ENCODE assay signal across 21 cellular contexts in the genomic region with DNA sequence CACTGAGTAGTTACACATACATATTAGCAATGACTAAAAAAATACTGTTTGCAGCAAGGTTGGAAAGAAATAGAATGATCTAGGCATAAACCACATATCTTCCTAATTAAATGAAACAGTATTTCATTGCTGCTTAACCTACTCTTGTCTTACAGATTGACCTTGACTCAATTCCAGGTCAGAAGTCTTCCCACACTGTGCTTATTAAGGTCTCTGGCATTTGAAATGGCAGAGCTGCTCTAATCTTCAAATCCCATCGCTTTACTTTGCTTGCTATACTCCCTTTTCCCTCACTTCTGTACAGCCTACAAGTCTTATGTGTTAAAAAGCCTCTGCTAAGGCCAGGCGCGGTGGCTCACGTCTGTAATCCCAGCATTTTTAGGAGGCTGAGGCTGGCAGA.
"Had no signal": no experiment of that assay in that cellular context is flagged by ENCODE, and none has a peak within 500 bp of the region (broad histone marks: within the 10 kb centered on the region; RNA-seq: fewer than 3 reads in every experiment).

No MANE protein-coding gene starts in this region.

- H3K9me3 Mint-ChIP-seq: activated naive CD4-positive, alpha-beta T cell treated with anti-CD3 and anti-CD28 coated beads, Interleukin-2, amount 50 U/mL, for 72 hours; activated T-cell treated with anti-CD3 and anti-CD28 coated beads, Interleukin-2, amount 50 U/mL, for 4 hours; memory B cell; natural killer cell treated with Interleukin-12 subunit alpha and Interleukin-12 subunit beta and Interleukin-15 and Interleukin-18, amount 100 ng/mL, for 72 hours; T-helper 2 cell treated with Interferon-gamma antibody and Interleukin-4, amounts not matched to agents 5 μg/mL and 100 μg/mL, for 36 hours had no signal

- H3K4me1 ChIP-seq: heart left ventricle, prostate gland had no signal

- DNase-seq: activated CD4-positive, alpha-beta T cell treated with anti-CD3 and anti-CD28 coated beads, Interleukin-2, amount 50 U/mL, for 48 hours; activated CD8-positive, alpha-beta memory T cell treated with anti-CD3 and anti-CD28 coated beads, Interleukin-2, amount 10 ng/mL, durations not matched to agents 7 days and 5 days; activated effector memory CD4-positive, alpha-beta T cell treated with anti-CD3 and anti-CD28 coated beads, Interleukin-2, amount 50 U/mL, for 16 hours; activated T-cell treated with anti-CD3 and anti-CD28 coated beads, Interleukin-2, amount 50 U/mL, for 4 hours; aorta; cortex of kidney; effector memory CD4-positive, alpha-beta T cell; foreskin melanocyte; heart left ventricle; islet precursor cell; occipital lobe; stimulated activated CD4-positive, alpha-beta T cell treated with anti-CD3 and anti-CD28 coated beads, Interleukin-2, amount 100 ng/mL, for 24 hours; stimulated activated naive CD4-positive, alpha-beta T cell had no signal

- H3K27ac ChIP-seq: heart left ventricle, prostate gland had no signal

- H3K4me3 ChIP-seq: heart left ventricle, prostate gland had no signal

- H3K36me3 Mint-ChIP-seq: activated CD8-positive, alpha-beta memory T cell treated with anti-CD3 and anti-CD28 coated beads, Interleukin-2, amount 10 ng/mL, durations not matched to agents 7 days and 5 days; activated naive CD4-positive, alpha-beta T cell treated with anti-CD3 and anti-CD28 coated beads, Interleukin-2, amount 50 U/mL, for 72 hours; natural killer cell treated with Interleukin-12 subunit alpha and Interleukin-12 subunit beta and Interleukin-15 and Interleukin-18, amount 100 ng/mL, for 72 hours had no signal

- H3K4me3 Mint-ChIP-seq: activated CD8-positive, alpha-beta memory T cell treated with anti-CD3 and anti-CD28 coated beads, Interleukin-2, amount 10 ng/mL, durations not matched to agents 7 days and 5 days; activated T-cell treated with anti-CD3 and anti-CD28 coated beads, Interleukin-2, amount 50 U/mL, for 4 hours; memory B cell; natural killer cell treated with Interleukin-12 subunit alpha and Interleukin-12 subunit beta and Interleukin-15 and Interleukin-18, amount 100 ng/mL, for 72 hours; T-helper 2 cell treated with Interferon-gamma antibody and Interleukin-4, amounts not matched to agents 5 μg/mL and 100 μg/mL, for 36 hours had no signal

- ATAC-seq: activated CD4-positive, CD25-positive, alpha-beta regulatory T cell treated with anti-CD3 and anti-CD28 coated beads, Interleukin-2, amount 50 U/mL, for 24 hours; activated CD8-positive, alpha-beta memory T cell treated with anti-CD3 and anti-CD28 coated beads, Interleukin-2, amount 10 ng/mL, durations not matched to agents 7 days and 5 days; activated naive CD4-positive, alpha-beta T cell treated with anti-CD3 and anti-CD28 coated beads, Interleukin-2, amount 50 U/mL, for 72 hours; activated T-cell treated with anti-CD3 and anti-CD28 coated beads, Interleukin-2, amount 50 U/mL, for 4 hours; heart left ventricle; left lobe of liver; natural killer cell treated with Interleukin-12 subunit alpha and Interleukin-12 subunit beta and Interleukin-15 and Interleukin-18, amount 100 ng/mL, for 72 hours; sciatic nerve had no signal

- H3K36me3 ChIP-seq: heart left ventricle, prostate gland had no signal

- H3K27ac Mint-ChIP-seq: activated CD8-positive, alpha-beta memory T cell treated with anti-CD3 and anti-CD28 coated beads, Interleukin-2, amount 10 ng/mL, durations not matched to agents 7 days and 5 days; activated naive CD4-positive, alpha-beta T cell treated with anti-CD3 and anti-CD28 coated beads, Interleukin-2, amount 50 U/mL, for 72 hours; memory B cell; natural killer cell treated with Interleukin-12 subunit alpha and Interleukin-12 subunit beta and Interleukin-15 and Interleukin-18, amount 100 ng/mL, for 72 hours; T-helper 2 cell treated with Interferon-gamma antibody and Interleukin-4, amounts not matched to agents 5 μg/mL and 100 μg/mL, for 36 hours had no signal

- H3K9me3 ChIP-seq: heart left ventricle, prostate gland had no signal

- H3K27me3 Mint-ChIP-seq: activated CD8-positive, alpha-beta memory T cell treated with anti-CD3 and anti-CD28 coated beads, Interleukin-2, amount 10 ng/mL, durations not matched to agents 7 days and 5 days; memory B cell had no signal

- H3K4me1 Mint-ChIP-seq: activated CD8-positive, alpha-beta memory T cell treated with anti-CD3 and anti-CD28 coated beads, Interleukin-2, amount 10 ng/mL, durations not matched to agents 7 days and 5 days had no signal
